11 cellular contexts compared by ENCODE assay signal in genomic region chr13:25267715-25268114, GRCh38. TPM values are rescaled to one million over a fixed set of nuclear protein-coding genes. Genes with fewer than 3 reads are reported as not detected.
DNase-seq lines count a peak whose midpoint lies in the region; ATAC-seq and TF ChIP-seq lines count a peak whose summit lies in the region.
"Had no signal": no experiment of that assay in that cellular context is flagged by ENCODE, and none has a peak within 500 bp of the region (broad histone marks: within the 10 kb centered on the region; RNA-seq: fewer than 3 reads in every experiment).

No MANE protein-coding gene starts in this region.

- no peak for DNase-seq in activated T-cell treated with anti-CD3 and anti-CD28 coated beads, Interleukin-2, amount 50 U/mL, for 4 hours
- DNase-seq in activated T-cell treated with anti-CD3 and anti-CD28 coated beads for 4 hours (no peak), NAMALWA (ENCODE audit: low spot score) (peak; percentile 24), dermis blood vessel endothelial cell (peak; percentile 17), progenitor cell of endocrine pancreas (ENCODE audit: low spot score, unreplicated experiment) (no peak), glomerular visceral epithelial cell (ENCODE audit: extremely low spot score) (no peak), GDM1 (lab: John Stamatoyannopoulos, UW) (no peak)
- DNase-seq: hippocampal formation had no signal

- peak; percentile 48 to 58 for ATAC-seq in activated T-cell treated with anti-CD3 and anti-CD28 coated beads, Interleukin-2, amount 50 U/mL, for 4 hours
- no peak for ATAC-seq in GM21390 (IDR thresholded peaks at IDR 0.05; ENCODE audit: unreplicated experiment)
- ATAC-seq: sciatic nerve had no signal

- peak; percentile 20 for TF ChIP-seq CTCF in progenitor cell of endocrine pancreas (IDR thresholded peaks at IDR 0.05; ENCODE audit: unreplicated experiment)

- H3K36me3 Mint-ChIP-seq in activated T-cell treated with anti-CD3 and anti-CD28 coated beads, Interleukin-2, amount 50 U/mL, for 4 hours (ENCODE audit: insufficient read depth) = peaks cover 37% of the 10 kb centered on the region
- H3K36me3 Mint-ChIP-seq in progenitor cell of endocrine pancreas (ENCODE audit: insufficient read depth) = peaks cover 18% of the 10 kb centered on the region

- H3K9me3 Mint-ChIP-seq in activated T-cell treated with anti-CD3 and anti-CD28 coated beads, Interleukin-2, amount 50 U/mL, for 4 hours = no peaks in the 10 kb centered on the region
- no peaks in the 10 kb centered on the region for H3K9me3 Mint-ChIP-seq in progenitor cell of endocrine pancreas (ENCODE audit: low read depth)
- H3K9me3 Mint-ChIP-seq: stimulated activated naive CD8-positive, alpha-beta T cell treated with anti-CD3 and anti-CD28 coated beads, Interleukin-15, Interleukin-2, amounts not matched to agents 100 ng/mL and 50 ng/mL, for 24 hours had no signal

- H3K4me3 Mint-ChIP-seq in activated T-cell treated with anti-CD3 and anti-CD28 coated beads, Interleukin-2, amount 50 U/mL, for 4 hours = no peak overlapping the region
- no peak overlapping the region for H3K4me3 Mint-ChIP-seq in progenitor cell of endocrine pancreas (ENCODE audit: low read depth)
- H3K4me3 Mint-ChIP-seq: stimulated activated naive CD8-positive, alpha-beta T cell treated with anti-CD3 and anti-CD28 coated beads, Interleukin-15, Interleukin-2, amounts not matched to agents 100 ng/mL and 50 ng/mL, for 24 hours had no signal

- no peaks in the 10 kb centered on the region for H3K27me3 Mint-ChIP-seq in activated T-cell treated with anti-CD3 and anti-CD28 coated beads, Interleukin-2, amount 50 U/mL, for 4 hours (ENCODE audit: low read depth)
- H3K27me3 Mint-ChIP-seq in progenitor cell of endocrine pancreas = no peaks in the 10 kb centered on the region
- H3K27me3 Mint-ChIP-seq: stimulated activated naive CD8-positive, alpha-beta T cell treated with anti-CD3 and anti-CD28 coated beads, Interleukin-15, Interleukin-2, amounts not matched to agents 100 ng/mL and 50 ng/mL, for 24 hours had no signal

- peaks cover 11% of the 10 kb centered on the region for H3K4me1 Mint-ChIP-seq in activated T-cell treated with anti-CD3 and anti-CD28 coated beads, Interleukin-2, amount 50 U/mL, for 4 hours (ENCODE audit: low read depth)
- no peaks in the 10 kb centered on the region for H3K4me1 Mint-ChIP-seq in progenitor cell of endocrine pancreas (ENCODE audit: low read depth)

- H3K27ac Mint-ChIP-seq in progenitor cell of endocrine pancreas = no peak overlapping the region
- H3K27ac Mint-ChIP-seq: stimulated activated naive CD8-positive, alpha-beta T cell treated with anti-CD3 and anti-CD28 coated beads, Interleukin-15, Interleukin-2, amounts not matched to agents 100 ng/mL and 50 ng/mL, for 24 hours had no signal

RNA-seq across cellular contexts. Expression of gene MTMR6, which starts 19.6 kb away (rescaled TPM):
- 10 to 100 TPM; 15.5 to 17.7 (median 16.2) TPM for total RNA-seq in activated T-cell treated with anti-CD3 and anti-CD28 coated beads, Interleukin-2, amount 50 U/mL, for 4 hours
- total RNA-seq in dermis blood vessel endothelial cell = 24.0 and 30.0 TPM in 2 replicates
- 9.3 and 9.6 TPM in 2 replicates for total RNA-seq in progenitor cell of endocrine pancreas

RNA-seq across cellular contexts. Expression of gene NUP58, which starts 33.7 kb away (rescaled TPM):
- 100 to 1,000 TPM; 139 to 149 (median 144) TPM for total RNA-seq in activated T-cell treated with anti-CD3 and anti-CD28 coated beads, Interleukin-2, amount 50 U/mL, for 4 hours
- 70.3 and 71.8 TPM in 2 replicates for total RNA-seq in dermis blood vessel endothelial cell
- total RNA-seq in progenitor cell of endocrine pancreas = 56.5 and 61.5 TPM in 2 replicates

Comparison
In these comparisons a context has a peak if more than half of its experiments do, and no peak if none do; other contexts are left out.
1. DNase-seq: peak in NAMALWA (single experiment) and dermis blood vessel endothelial cell (single experiment); none in activated T-cell treated with anti-CD3 and anti-CD28 coated beads, Interleukin-2, amount 50 U/mL, for 4 hours (single experiment), activated T-cell treated with anti-CD3 and anti-CD28 coated beads for 4 hours (single experiment), progenitor cell of endocrine pancreas (single experiment), glomerular visceral epithelial cell (single experiment) and GDM1 (single experiment).